ENCODE assay signal across 1 cellular context in genomic region chr7:140044251-140044650, GRCh38.
TF ChIP-seq lines count a peak whose summit lies in the region.

No MANE protein-coding gene starts in this region.

TF ChIP-seq in K562, 482 proteins besides CTCF, POLR2A, EP300 and RAD21:
- TF ChIP-seq ZNF408 (CRISPR knock-in tag; IDR thresholded peaks at IDR 0.05; ENCODE audit: low read depth) (no peak), ELF4 (CRISPR knock-in tag; IDR thresholded peaks at IDR 0.05) (no peak), POLR2AphosphoS2 (IDR thresholded peaks at IDR 0.05; ENCODE audit: low read length) (no peak), E2F4 (CRISPR knock-in tag; IDR thresholded peaks at IDR 0.05; ENCODE audit: low read depth) (no peak), ZC3H8 (IDR thresholded peaks at IDR 0.05) (no peak), FOXA3 (CRISPR knock-in tag; conservative IDR thresholded peaks at IDR 0.05 in 1 of 2, IDR thresholded peaks at IDR 0.05 in 1 of 2) (no peak), DMBX1 (CRISPR knock-in tag; IDR thresholded peaks at IDR 0.05; ENCODE audit: borderline replicate concordance) (no peak), MLLT1 (IDR thresholded peaks at IDR 0.05) (no peak), MAFG (tag; conservative IDR thresholded peaks at IDR 0.05) (no peak), ZC3H4 (CRISPR knock-in tag; IDR thresholded peaks at IDR 0.05; ENCODE audit: borderline replicate concordance) (no peak), CBX1 (IDR thresholded peaks at IDR 0.05; ENCODE audit: low read depth) (no peak), ARID4B (CRISPR knock-in tag; IDR thresholded peaks at IDR 0.05) (no peak), STAT6 (CRISPR knock-in tag; IDR thresholded peaks at IDR 0.05) (no peak), CREB3L1 (IDR thresholded peaks at IDR 0.05; ENCODE audit: borderline replicate concordance, low read depth) (no peak)
